In genomic region chr6:83859410-83860346, GRCh38 we compare ENCODE assay signal across 8 cellular contexts. TPM values are rescaled to one million over a fixed set of nuclear protein-coding genes. Genes with fewer than 3 reads are reported as not detected.
DNase-seq lines count a peak whose midpoint lies in the region; ATAC-seq, FAIRE-seq and TF ChIP-seq lines count a peak whose summit lies in the region.

A gene with protein sequence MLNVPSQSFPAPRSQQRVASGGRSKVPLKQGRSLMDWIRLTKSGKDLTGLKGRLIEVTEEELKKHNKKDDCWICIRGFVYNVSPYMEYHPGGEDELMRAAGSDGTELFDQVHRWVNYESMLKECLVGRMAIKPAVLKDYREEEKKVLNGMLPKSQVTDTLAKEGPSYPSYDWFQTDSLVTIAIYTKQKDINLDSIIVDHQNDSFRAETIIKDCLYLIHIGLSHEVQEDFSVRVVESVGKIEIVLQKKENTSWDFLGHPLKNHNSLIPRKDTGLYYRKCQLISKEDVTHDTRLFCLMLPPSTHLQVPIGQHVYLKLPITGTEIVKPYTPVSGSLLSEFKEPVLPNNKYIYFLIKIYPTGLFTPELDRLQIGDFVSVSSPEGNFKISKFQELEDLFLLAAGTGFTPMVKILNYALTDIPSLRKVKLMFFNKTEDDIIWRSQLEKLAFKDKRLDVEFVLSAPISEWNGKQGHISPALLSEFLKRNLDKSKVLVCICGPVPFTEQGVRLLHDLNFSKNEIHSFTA (plus strand): TSS chr6:83859689. CDS start chr6:83859783, 94 bp downstream.

- H3K9me3 ChIP-seq in H1 (ENCODE audit: insufficient read depth in 2 of 2, low read depth in 1 of 2, low read length in 1 of 2) = no peaks in the 10 kb centered on the region
- H3K9me3 ChIP-seq in mesenchymal stem cell (ENCODE audit: control insufficient read depth, low read length) = no peaks in the 10 kb centered on the region

- H3K18ac ChIP-seq in H1 (ENCODE audit: extremely low read depth, low read length) (no peak within 1 kb of the TSS), mesenchymal stem cell (ENCODE audit: low read depth in 1 of 2, low read length in 2 of 2) (peak within 1 kb of the TSS; percentile 22 to 79)

- FAIRE-seq in HTR-8/SVneo (lab: Jason Lieb, UNC) (peak; percentile 98), H1 (lab: Jason Lieb, UNC) (peak; percentile 99)

- H3K56ac ChIP-seq in H1 (replicated peaks; ENCODE audit: insufficient read length, low read depth, low read length) = no peak within 1 kb of the TSS

- peak; percentile 99 for ATAC-seq in GM21367 (IDR thresholded peaks at IDR 0.05; ENCODE audit: unreplicated experiment)

- H3K4me3 ChIP-seq in H1 (ENCODE audit: extremely low read depth in 1 of 4, insufficient read depth in 2 of 4, low read depth in 3 of 4, low read length in 4 of 4) (peak within 1 kb of the TSS; percentile 73 to 94 (median 84)), mesenchymal stem cell (ENCODE audit: insufficient read depth in 1 of 2, low read depth in 1 of 2, low read length in 2 of 2) (peak within 1 kb of the TSS; percentile 92 to 97)

- H3K4ac ChIP-seq in H1 (replicated peaks; ENCODE audit: insufficient read length, low read depth, low read length) (no peak within 1 kb of the TSS), mesenchymal stem cell (ENCODE audit: low read depth in 1 of 2, low read length in 2 of 2) (no peak within 1 kb of the TSS)

- TF ChIP-seq RAD21 in H1 (IDR thresholded peaks at IDR 0.05 in 1 of 2, conservative IDR thresholded peaks at IDR 0.05 in 1 of 2; ENCODE audit: low read depth in 2 of 2, low read length in 2 of 2) = peak in 1 of 2 experiments; percentile 12; a peak in 2 of 4 replicates

- H3K4me2 ChIP-seq in H1 (ENCODE audit: insufficient read depth in 1 of 2, low read depth in 2 of 2, low read length in 2 of 2) = peak within 1 kb of the TSS; percentile 73 to 78
- H3K4me2 ChIP-seq in mesenchymal stem cell (ENCODE audit: low read length, poor library complexity, severe bottlenecking) = peak within 1 kb of the TSS; percentile 89

- WGBS in H1 (ENCODE audit: extremely low coverage in 1 of 2, insufficient coverage in 1 of 2, insufficient read length in 1 of 2, insufficient replicate concordance in 2 of 2, low coverage in 1 of 2, low lambda C conversion rate in 2 of 2, missing lambda C conversion rate in 1 of 2), 2 experiments = 1% methylated on average over 53 of the region's 53 CpGs; no CpG with 5 or more reads in 1 of the 2 experiments
- 1% methylated on average over 51 of the region's 53 CpGs for WGBS in mesenchymal stem cell

- H2AK5ac ChIP-seq in H1 (ENCODE audit: low read depth, low read length) (no peak within 1 kb of the TSS), mesenchymal stem cell (ENCODE audit: low read length, severe bottlenecking) (no peak within 1 kb of the TSS)

- no peak within 1 kb of the TSS for H4K5ac ChIP-seq in H1 (ENCODE audit: insufficient read length, low read depth, low read length)

- CTCF ChIA-PET in H1 (lab: Charles Lee; ENCODE audit: partially characterized antibody) = interaction anchor here (0.6 to 1.5 kb wide), 5 partner anchors 20 to 562 kb away, joined by 3 to 4 read pairs (median 3); no protein-coding TSS in a partner anchor

- H2AFZ ChIP-seq in H1 (ENCODE audit: low read length) = peak within 1 kb of the TSS; percentile 91
- peak within 1 kb of the TSS; percentile 92 for H2AFZ ChIP-seq in mesenchymal stem cell (ENCODE audit: low read depth, low read length)

- H3K9ac ChIP-seq in H1 (replicated peaks in 1 of 4; ENCODE audit: extremely low read depth in 1 of 4, low read depth in 3 of 4, low read length in 3 of 4) = peak within 1 kb of the TSS in 3 of 4 experiments; percentile 46 to 72 (median 54); a peak in 5 of 7 replicates
- peak within 1 kb of the TSS; percentile 91 for H3K9ac ChIP-seq in mesenchymal stem cell (ENCODE audit: low read length)

- no peak within 1 kb of the TSS for H3K14ac ChIP-seq in H1 (ENCODE audit: insufficient read length)
- peak within 1 kb of the TSS in 1 of 2 experiments; percentile 44 for H3K14ac ChIP-seq in mesenchymal stem cell (ENCODE audit: low read length in 2 of 2)

- no peak within 1 kb of the TSS for H2BK120ac ChIP-seq in H1 (replicated peaks; ENCODE audit: low read depth, low read length)
- H2BK120ac ChIP-seq in mesenchymal stem cell (ENCODE audit: low read depth, low read length) = peak within 1 kb of the TSS; percentile 95

- H3K36me3 ChIP-seq in H1 (ENCODE audit: control insufficient read depth in 2 of 4, insufficient read depth in 4 of 4, low read length in 3 of 4) (peaks cover 0 to 3% (median 0%) of the 10 kb centered on the region in 4 experiments; a peak in 2 of 8 replicates), mesenchymal stem cell (ENCODE audit: control insufficient read depth in 1 of 2, insufficient read depth in 2 of 2, low read depth in 1 of 2, low read length in 2 of 2) (peaks cover 0 to 7% of the 10 kb centered on the region in 2 experiments)

- no peak within 1 kb of the TSS for H2BK12ac ChIP-seq in H1 (ENCODE audit: low read depth, low read length)
- peak within 1 kb of the TSS in 1 of 2 experiments; percentile 10 for H2BK12ac ChIP-seq in mesenchymal stem cell (ENCODE audit: low read length in 2 of 2)

- H3K79me2 ChIP-seq in H1 (ENCODE audit: control insufficient read depth in 1 of 2, insufficient read depth in 2 of 2, low read length in 2 of 2) = peaks cover 0 to 34% of the 10 kb centered on the region in 2 experiments; a peak in 3 of 4 replicates

- peaks cover 0 to 3% (median 0%) of the 10 kb centered on the region in 4 experiments; a peak in 4 of 7 replicates for H3K4me1 ChIP-seq in H1 (replicated peaks in 1 of 4; ENCODE audit: control insufficient read depth in 3 of 4, insufficient read depth in 4 of 4, low read length in 3 of 4)
- peaks cover 3% of the 10 kb centered on the region for H3K4me1 ChIP-seq in mesenchymal stem cell (ENCODE audit: control insufficient read depth, insufficient read depth, low read depth, low read length)

- no peak within 1 kb of the TSS for H2BK20ac ChIP-seq in H1 (ENCODE audit: low read length)

- H2BK15ac ChIP-seq in H1 (ENCODE audit: low read length) (no peak within 1 kb of the TSS), mesenchymal stem cell (ENCODE audit: low read depth, poor library complexity, severe bottlenecking) (peak within 1 kb of the TSS; percentile 96)

- no peak within 1 kb of the TSS for H3K23ac ChIP-seq in H1 (ENCODE audit: insufficient read length)
- H3K23ac ChIP-seq in mesenchymal stem cell (ENCODE audit: low read length in 2 of 2) = no peak within 1 kb of the TSS

- H2BK5ac ChIP-seq in H1 (ENCODE audit: low read depth, low read length) (0 out of 2 replicates have a peak within 1 kb of the TSS, but pooled peaks have one; percentile 21), mesenchymal stem cell (ENCODE audit: low read depth, low read length, poor library complexity, severe bottlenecking) (no peak within 1 kb of the TSS)

- no peak within 1 kb of the TSS for H3K27ac ChIP-seq in H1 (ENCODE audit: low read depth, low read length)
- H3K27ac ChIP-seq in mesenchymal stem cell (ENCODE audit: low read length, poor library complexity, severe bottlenecking) = no peak within 1 kb of the TSS

- TF ChIP-seq CTCF in H1 (IDR thresholded peaks at IDR 0.05; ENCODE audit: control extremely low read depth in 1 of 3, insufficient read depth in 1 of 3, low read depth in 1 of 3, low read length in 3 of 3) = peak in 2 of 3 experiments; percentile 14 to 35; a peak in 1 of 4 replicates

- peak within 1 kb of the TSS; percentile 1; the same call in 1 of the 2 replicates for H4K8ac ChIP-seq in H1 (ENCODE audit: extremely low read depth, insufficient read depth, low read length)
- peak within 1 kb of the TSS; percentile 80 for H4K8ac ChIP-seq in mesenchymal stem cell (ENCODE audit: low read length)

- peak in 1 of 2 experiments; percentile 86; a peak in 2 of 3 replicates for TF ChIP-seq POLR2A in H1 (IDR thresholded peaks at IDR 0.05; ENCODE audit: control extremely low read depth in 1 of 2, low read depth in 2 of 2, low read length in 2 of 2)

- H3K79me1 ChIP-seq in H1 (ENCODE audit: low read depth, low read length) (no peaks in the 10 kb centered on the region), mesenchymal stem cell (replicated peaks; ENCODE audit: low read length, poor library complexity, severe bottlenecking) (peaks cover 7% of the 10 kb centered on the region)

- in situ Hi-C loops in Caki2 (cut with HindIII; ENCODE audit: low pct_unique_long_range_greater_than_20kb, low sequenced_read_pairs) = no loop called here

- H4K20me1 ChIP-seq in H1 (replicated peaks in 1 of 2; ENCODE audit: control insufficient read depth in 1 of 2, insufficient read depth in 2 of 2, low read length in 2 of 2) = peaks cover 1 to 2% of the 10 kb centered on the region in 2 experiments

- peaks cover 2% of the 10 kb centered on the region; the same call in 1 of the 2 replicates for H3K23me2 ChIP-seq in H1 (ENCODE audit: low read depth, low read length)

- DNase-seq in Caki2 (ENCODE audit: low read depth) (peak; percentile 93), HTR-8/SVneo (ENCODE audit: insufficient read length, low spot score) (peak; percentile 90), NOMO-1 treated with dmso at 0.1 percent for 144 hours (lab: John Stamatoyannopoulos, UW; ENCODE audit: unreplicated experiment) (peak; percentile 90), H1 (ENCODE audit: low read depth in 1 of 2, low spot score in 2 of 2) (peak; percentile 89 to 98), mesenchymal stem cell (peak; percentile 96)
- peak; percentile 79 to 83 (median 81) for DNase-seq in activated CD8-positive, alpha-beta memory T cell treated with anti-CD3 and anti-CD28 coated beads for 48 hours (ENCODE audit: low read depth in 2 of 3, low spot score in 2 of 3)
- peak; percentile 86 for DNase-seq in stimulated activated CD8-positive, alpha-beta memory T cell treated with anti-CD3 and anti-CD28 coated beads, Interleukin-12 subunit alpha, Interleukin-12 subunit beta, amount 100 ng/mL, for 4 hours (ENCODE audit: low read depth)

- no peak for TF ChIP-seq EP300 in H1 (IDR thresholded peaks at IDR 0.05; ENCODE audit: borderline replicate concordance in 1 of 2, low read depth in 2 of 2, low read length in 2 of 2)

- H3K27me3 ChIP-seq in H1 (replicated peaks in 1 of 4; ENCODE audit: control insufficient read depth in 3 of 4, extremely low read depth in 1 of 4, insufficient read depth in 3 of 4, low read length in 3 of 4) = peaks cover under 1 to 8% (median 6%) of the 10 kb centered on the region in 4 experiments
- H3K27me3 ChIP-seq in mesenchymal stem cell (ENCODE audit: control insufficient read depth in 1 of 2, insufficient read depth in 1 of 2, low read length in 2 of 2) = peaks cover 4 to 11% of the 10 kb centered on the region in 2 experiments

- no peak within 1 kb of the TSS for H4K91ac ChIP-seq in H1 (replicated peaks; ENCODE audit: insufficient read length, low read length)
- H4K91ac ChIP-seq in mesenchymal stem cell (ENCODE audit: low read length) = peak within 1 kb of the TSS; percentile 75

- POLR2A ChIA-PET in H1 (lab: Charles Lee; ENCODE audit: partially characterized antibody) = interaction anchor here (0.6 to 1.6 kb wide), 3 partner anchors 10 to 1164 kb away, joined by 3 to 4 read pairs (median 3); no protein-coding TSS in a partner anchor

RNA-seq across cellular contexts. Expression of the gene that starts here (rescaled TPM):
- total RNA-seq in Caki2 (2014; rRNA removed; shearing (Covaris generic); ENCODE audit: low replicate concordance) = 22.6 and 24.8 TPM in 2 replicates
- 14.6 TPM in 2 replicates for total RNA-seq in H1 (2021; fragmentation: NEBNext Ultra II Directional; extraction: Animal tissue kit (Norgen Biotek cat#: 25700))
- 0.75 and 2.8 TPM in 2 replicates for polyA plus RNA-seq in H1 (2011; rRNA removed)
- polyA plus RNA-seq in H1 (2011; cell fraction: cytosol; rRNA removed) = 3.9 TPM
- 0.94 TPM for polyA plus RNA-seq in H1 (2011; cell fraction: nucleus; rRNA removed)
- polyA plus RNA-seq in H1 (2012, experiment 1 of 2) = 5.9 to 8.8 TPM (median 6.6 TPM) in 4 replicates
- 0.37 TPM for polyA plus RNA-seq in H1 (2012, experiment 2 of 2)
- 3.4 TPM for polyA plus RNA-seq in H1 (2013, experiment 1 of 2)
- 4.1 TPM for polyA plus RNA-seq in H1 (2013, experiment 2 of 2)
- polyA minus RNA-seq in H1 (2011; rRNA and poly(A)+ RNA removed) = 2.2 and 5.2 TPM in 2 replicates
- 6.5 TPM for polyA minus RNA-seq in H1 (2011; cell fraction: cytosol; rRNA and poly(A)+ RNA removed)
- 5.3 TPM for polyA minus RNA-seq in H1 (2011; cell fraction: nucleus; rRNA and poly(A)+ RNA removed)
- 9.5 TPM for polyA plus RNA-seq in mesenchymal stem cell (2013, experiment 1 of 2)
- polyA plus RNA-seq in mesenchymal stem cell (2013, experiment 2 of 2) = 8.4 TPM
